In the genomic region with DNA sequence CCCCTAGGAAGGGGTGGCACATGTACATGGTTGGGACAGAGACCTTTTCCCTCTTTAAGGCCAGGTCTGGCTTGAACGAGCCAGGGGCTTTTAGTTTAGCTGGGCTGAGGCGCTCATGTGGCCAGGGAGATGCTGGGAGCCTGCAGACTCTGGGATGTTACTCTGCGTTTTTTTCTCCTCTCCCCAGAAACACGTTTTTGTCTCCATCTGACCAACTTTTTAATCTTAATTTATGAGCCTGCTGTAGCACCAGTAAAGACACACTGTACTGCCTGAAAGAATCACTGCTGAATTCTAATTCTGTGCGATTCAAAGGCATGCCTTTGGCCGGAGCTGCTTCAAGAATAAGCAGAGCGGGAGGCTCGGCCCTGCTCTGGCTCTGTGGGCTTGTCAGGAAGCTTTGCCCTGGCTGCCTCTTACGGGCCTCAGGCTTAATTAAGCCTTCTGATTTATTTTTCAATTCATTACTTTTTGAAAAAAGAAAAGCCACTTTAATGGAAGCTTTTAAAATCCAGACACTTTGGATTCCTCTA, we compare ENCODE assay signal across 14 cellular contexts.
"Had no signal": no experiment of that assay in that cellular context is flagged by ENCODE, and none has a peak within 500 bp of the region (broad histone marks: within the 10 kb centered on the region; RNA-seq: fewer than 3 reads in every experiment).

No MANE protein-coding gene starts in this region.

- H3K4me3 ChIP-seq: esophagus squamous epithelium, tibial artery had no signal

- H3K9me3 ChIP-seq: esophagus squamous epithelium had no signal

- H3K36me3 ChIP-seq: esophagus squamous epithelium, tibial artery had no signal

- H3K27ac ChIP-seq: esophagus squamous epithelium, tibial artery had no signal

- DNase-seq: activated B cell treated with CpG ODN at 0.5 μM for 24 hours; activated CD4-positive, alpha-beta memory T cell treated with anti-CD3 and anti-CD28 coated beads for 36 hours; activated CD4-positive, alpha-beta T cell treated with anti-CD3 and anti-CD28 coated beads for 4 hours; activated naive CD8-positive, alpha-beta T cell treated with anti-CD3 and anti-CD28 coated beads for 36 hours; amniotic stem cell; dermis blood vessel endothelial cell; effector memory CD4-positive, alpha-beta T cell; esophagus squamous epithelium; glutamatergic neuron; retina; stimulated activated CD8-positive, alpha-beta memory T cell treated with anti-CD3 and anti-CD28 coated beads, Interleukin-4, amount 100 ng/mL, for 48 hours; stimulated activated naive CD4-positive, alpha-beta T cell; T-cell; tibial artery had no signal
